Comparison of ENCODE assay signal across 1 cellular context in the genomic region with DNA sequence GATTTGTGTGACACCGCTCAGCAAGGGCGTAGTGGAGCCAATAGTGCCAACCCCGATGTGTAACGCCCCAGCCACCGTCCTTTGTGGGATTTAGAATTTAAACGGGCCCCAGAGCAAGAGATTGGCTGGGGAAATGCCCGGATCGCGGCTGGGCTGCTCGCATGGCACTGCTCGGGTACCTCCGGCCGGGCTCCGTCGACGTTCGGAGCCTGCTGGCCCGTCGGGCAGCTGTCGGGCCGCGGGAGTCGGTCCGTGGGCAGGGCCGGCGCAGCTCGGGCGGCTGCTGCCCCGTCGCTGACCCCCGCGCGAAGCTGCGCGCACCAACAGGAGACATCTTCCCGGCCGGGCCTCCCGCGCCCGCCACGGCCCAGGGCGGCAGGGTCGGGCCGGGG.
TF ChIP-seq lines count a peak whose summit lies in the region.

No MANE protein-coding gene starts in this region.

TF ChIP-seq in GM23338, 12 proteins besides CTCF, POLR2A, EP300 and RAD21 (continued from another document):
- TF ChIP-seq, protein P1, sequence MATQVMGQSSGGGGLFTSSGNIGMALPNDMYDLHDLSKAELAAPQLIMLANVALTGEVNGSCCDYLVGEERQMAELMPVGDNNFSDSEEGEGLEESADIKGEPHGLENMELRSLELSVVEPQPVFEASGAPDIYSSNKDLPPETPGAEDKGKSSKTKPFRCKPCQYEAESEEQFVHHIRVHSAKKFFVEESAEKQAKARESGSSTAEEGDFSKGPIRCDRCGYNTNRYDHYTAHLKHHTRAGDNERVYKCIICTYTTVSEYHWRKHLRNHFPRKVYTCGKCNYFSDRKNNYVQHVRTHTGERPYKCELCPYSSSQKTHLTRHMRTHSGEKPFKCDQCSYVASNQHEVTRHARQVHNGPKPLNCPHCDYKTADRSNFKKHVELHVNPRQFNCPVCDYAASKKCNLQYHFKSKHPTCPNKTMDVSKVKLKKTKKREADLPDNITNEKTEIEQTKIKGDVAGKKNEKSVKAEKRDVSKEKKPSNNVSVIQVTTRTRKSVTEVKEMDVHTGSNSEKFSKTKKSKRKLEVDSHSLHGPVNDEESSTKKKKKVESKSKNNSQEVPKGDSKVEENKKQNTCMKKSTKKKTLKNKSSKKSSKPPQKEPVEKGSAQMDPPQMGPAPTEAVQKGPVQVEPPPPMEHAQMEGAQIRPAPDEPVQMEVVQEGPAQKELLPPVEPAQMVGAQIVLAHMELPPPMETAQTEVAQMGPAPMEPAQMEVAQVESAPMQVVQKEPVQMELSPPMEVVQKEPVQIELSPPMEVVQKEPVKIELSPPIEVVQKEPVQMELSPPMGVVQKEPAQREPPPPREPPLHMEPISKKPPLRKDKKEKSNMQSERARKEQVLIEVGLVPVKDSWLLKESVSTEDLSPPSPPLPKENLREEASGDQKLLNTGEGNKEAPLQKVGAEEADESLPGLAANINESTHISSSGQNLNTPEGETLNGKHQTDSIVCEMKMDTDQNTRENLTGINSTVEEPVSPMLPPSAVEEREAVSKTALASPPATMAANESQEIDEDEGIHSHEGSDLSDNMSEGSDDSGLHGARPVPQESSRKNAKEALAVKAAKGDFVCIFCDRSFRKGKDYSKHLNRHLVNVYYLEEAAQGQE (IDR thresholded peaks at IDR 0.05; ENCODE audit: unreplicated experiment) = no peak
- TF ChIP-seq, protein P2, sequence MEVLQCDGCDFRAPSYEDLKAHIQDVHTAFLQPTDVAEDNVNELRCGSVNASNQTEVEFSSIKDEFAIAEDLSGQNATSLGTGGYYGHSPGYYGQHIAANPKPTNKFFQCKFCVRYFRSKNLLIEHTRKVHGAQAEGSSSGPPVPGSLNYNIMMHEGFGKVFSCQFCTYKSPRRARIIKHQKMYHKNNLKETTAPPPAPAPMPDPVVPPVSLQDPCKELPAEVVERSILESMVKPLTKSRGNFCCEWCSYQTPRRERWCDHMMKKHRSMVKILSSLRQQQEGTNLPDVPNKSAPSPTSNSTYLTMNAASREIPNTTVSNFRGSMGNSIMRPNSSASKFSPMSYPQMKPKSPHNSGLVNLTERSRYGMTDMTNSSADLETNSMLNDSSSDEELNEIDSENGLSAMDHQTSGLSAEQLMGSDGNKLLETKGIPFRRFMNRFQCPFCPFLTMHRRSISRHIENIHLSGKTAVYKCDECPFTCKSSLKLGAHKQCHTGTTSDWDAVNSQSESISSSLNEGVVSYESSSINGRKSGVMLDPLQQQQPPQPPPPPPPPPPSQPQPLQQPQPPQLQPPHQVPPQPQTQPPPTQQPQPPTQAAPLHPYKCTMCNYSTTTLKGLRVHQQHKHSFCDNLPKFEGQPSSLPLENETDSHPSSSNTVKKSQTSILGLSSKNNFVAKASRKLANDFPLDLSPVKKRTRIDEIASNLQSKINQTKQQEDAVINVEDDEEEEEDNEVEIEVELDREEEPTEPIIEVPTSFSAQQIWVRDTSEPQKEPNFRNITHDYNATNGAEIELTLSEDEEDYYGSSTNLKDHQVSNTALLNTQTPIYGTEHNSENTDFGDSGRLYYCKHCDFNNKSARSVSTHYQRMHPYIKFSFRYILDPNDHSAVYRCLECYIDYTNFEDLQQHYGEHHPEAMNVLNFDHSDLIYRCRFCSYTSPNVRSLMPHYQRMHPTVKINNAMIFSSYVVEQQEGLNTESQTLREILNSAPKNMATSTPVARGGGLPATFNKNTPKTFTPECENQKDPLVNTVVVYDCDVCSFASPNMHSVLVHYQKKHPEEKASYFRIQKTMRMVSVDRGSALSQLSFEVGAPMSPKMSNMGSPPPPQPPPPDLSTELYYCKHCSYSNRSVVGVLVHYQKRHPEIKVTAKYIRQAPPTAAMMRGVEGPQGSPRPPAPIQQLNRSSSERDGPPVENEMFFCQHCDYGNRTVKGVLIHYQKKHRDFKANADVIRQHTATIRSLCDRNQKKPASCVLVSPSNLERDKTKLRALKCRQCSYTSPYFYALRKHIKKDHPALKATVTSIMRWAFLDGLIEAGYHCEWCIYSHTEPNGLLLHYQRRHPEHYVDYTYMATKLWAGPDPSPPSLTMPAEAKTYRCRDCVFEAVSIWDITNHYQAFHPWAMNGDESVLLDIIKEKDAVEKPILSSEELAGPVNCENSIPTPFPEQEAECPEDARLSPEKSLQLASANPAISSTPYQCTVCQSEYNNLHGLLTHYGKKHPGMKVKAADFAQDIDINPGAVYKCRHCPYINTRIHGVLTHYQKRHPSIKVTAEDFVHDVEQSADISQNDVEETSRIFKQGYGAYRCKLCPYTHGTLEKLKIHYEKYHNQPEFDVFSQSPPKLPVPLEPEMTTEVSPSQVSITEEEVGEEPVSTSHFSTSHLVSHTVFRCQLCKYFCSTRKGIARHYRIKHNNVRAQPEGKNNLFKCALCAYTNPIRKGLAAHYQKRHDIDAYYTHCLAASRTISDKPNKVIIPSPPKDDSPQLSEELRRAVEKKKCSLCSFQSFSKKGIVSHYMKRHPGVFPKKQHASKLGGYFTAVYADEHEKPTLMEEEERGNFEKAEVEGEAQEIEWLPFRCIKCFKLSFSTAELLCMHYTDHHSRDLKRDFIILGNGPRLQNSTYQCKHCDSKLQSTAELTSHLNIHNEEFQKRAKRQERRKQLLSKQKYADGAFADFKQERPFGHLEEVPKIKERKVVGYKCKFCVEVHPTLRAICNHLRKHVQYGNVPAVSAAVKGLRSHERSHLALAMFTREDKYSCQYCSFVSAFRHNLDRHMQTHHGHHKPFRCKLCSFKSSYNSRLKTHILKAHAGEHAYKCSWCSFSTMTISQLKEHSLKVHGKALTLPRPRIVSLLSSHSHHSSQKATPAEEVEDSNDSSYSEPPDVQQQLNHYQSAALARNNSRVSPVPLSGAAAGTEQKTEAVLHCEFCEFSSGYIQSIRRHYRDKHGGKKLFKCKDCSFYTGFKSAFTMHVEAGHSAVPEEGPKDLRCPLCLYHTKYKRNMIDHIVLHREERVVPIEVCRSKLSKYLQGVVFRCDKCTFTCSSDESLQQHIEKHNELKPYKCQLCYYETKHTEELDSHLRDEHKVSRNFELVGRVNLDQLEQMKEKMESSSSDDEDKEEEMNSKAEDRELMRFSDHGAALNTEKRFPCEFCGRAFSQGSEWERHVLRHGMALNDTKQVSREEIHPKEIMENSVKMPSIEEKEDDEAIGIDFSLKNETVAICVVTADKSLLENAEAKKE (CRISPR knock-in tag; IDR thresholded peaks at IDR 0.05) = no peak
